ENCODE assay signal across 18 cellular contexts in the genomic region with DNA sequence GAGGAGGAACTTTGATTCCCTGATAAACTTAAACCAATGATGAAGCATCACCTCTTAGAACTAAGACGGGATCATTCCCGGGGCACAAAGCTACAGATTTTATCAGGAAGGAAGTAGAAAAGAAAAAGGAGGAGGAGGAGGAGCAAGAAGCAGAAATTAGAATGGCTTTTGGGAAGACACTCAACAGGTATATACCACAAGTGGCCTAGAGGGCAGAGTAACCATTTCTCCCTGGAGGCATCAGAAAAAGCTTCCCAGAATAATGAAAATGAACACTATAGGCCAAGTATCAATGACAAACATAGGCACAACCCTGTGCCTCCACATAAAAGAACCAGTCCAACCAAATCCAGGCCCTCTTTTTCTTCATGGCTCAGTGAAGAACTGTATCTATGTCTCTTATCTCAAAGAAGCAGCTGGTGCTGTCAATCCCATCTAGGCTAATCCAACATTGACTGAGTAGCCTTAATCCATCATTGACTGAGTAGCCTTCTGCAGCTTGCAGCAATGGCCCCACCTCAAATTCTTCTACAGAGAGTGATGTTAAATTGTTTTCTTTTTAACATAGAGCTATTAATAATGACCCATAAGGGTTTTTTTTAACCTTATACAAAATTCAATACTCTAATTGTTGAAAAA.
"Had no signal": no experiment of that assay in that cellular context is flagged by ENCODE, and none has a peak within 500 bp of the region (broad histone marks: within the 10 kb centered on the region; RNA-seq: fewer than 3 reads in every experiment).

No MANE protein-coding gene starts in this region.

- H3K27ac Mint-ChIP-seq: naive thymus-derived CD8-positive, alpha-beta T cell had no signal

- H3K4me1 ChIP-seq: esophagus muscularis mucosa, gastrocnemius medialis, heart right ventricle, right atrium auricular region, sigmoid colon, stomach had no signal

- H3K4me1 Mint-ChIP-seq: naive thymus-derived CD8-positive, alpha-beta T cell had no signal

- DNase-seq: effector memory CD4-positive, alpha-beta T cell; gastrocnemius medialis; heart right ventricle; kidney glomerular epithelial cell; mesendoderm; naive thymus-derived CD8-positive, alpha-beta T cell; posterior cingulate gyrus; sigmoid colon; small intestine; stimulated activated CD4-positive, alpha-beta T cell treated with anti-CD3 and anti-CD28 coated beads, Interleukin-12 subunit alpha, Interleukin-12 subunit beta, amount 100 ng/mL, for 4 hours; stimulated activated naive CD4-positive, alpha-beta T cell; stomach; trophoblast cell had no signal

- H3K36me3 ChIP-seq: esophagus muscularis mucosa, gastrocnemius medialis, heart right ventricle, neutrophil, right atrium auricular region, sigmoid colon, stomach had no signal

- FAIRE-seq: islet of Langerhans, small intestine had no signal

- H3K4me3 ChIP-seq: esophagus muscularis mucosa, gastrocnemius medialis, heart right ventricle, right atrium auricular region, sigmoid colon, stomach had no signal

- H3K27me3 ChIP-seq: esophagus muscularis mucosa, gastrocnemius medialis, heart right ventricle, neutrophil, right atrium auricular region, sigmoid colon, stomach had no signal

- H3K27ac ChIP-seq: epithelial cell of prostate, esophagus muscularis mucosa, gastrocnemius medialis, heart right ventricle, neutrophil, right atrium auricular region, sigmoid colon, stomach had no signal

- H3K4me3 Mint-ChIP-seq: naive thymus-derived CD8-positive, alpha-beta T cell had no signal

- H3K9me3 ChIP-seq: esophagus muscularis mucosa, gastrocnemius medialis, heart right ventricle, neutrophil, right atrium auricular region, sigmoid colon, stomach had no signal

- H3K36me3 Mint-ChIP-seq: naive thymus-derived CD8-positive, alpha-beta T cell had no signal

- H3K9me3 Mint-ChIP-seq: naive thymus-derived CD8-positive, alpha-beta T cell had no signal

- ATAC-seq: gastrocnemius medialis; heart right ventricle; naive thymus-derived CD8-positive, alpha-beta T cell had no signal
